Comparison of ENCODE assay signal across 30 cellular contexts in the genomic region with DNA sequence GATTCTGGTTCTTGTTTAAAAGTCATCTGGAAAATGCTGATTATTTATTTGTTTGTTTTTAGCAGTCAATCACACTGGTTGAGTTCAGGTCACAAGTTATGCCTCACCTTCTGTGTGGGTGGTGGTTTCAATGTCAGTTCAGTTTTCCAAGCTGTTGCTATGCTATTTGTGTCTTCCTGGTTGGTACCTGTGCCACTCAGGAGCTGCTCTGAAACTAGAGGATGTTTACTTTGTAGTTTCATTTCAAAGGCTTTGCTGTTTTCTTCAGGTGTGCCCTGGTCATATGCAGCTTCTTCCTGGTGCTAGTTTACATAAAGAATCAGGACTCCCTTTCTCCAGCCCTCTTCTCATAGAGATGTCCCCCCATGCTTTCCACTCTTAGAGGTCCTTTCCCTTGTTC.
"Had no signal": no experiment of that assay in that cellular context is flagged by ENCODE, and none has a peak within 500 bp of the region (broad histone marks: within the 10 kb centered on the region; RNA-seq: fewer than 3 reads in every experiment).

No MANE protein-coding gene starts in this region.

- H3K27ac ChIP-seq: esophagus muscularis mucosa, foreskin keratinocyte, gastroesophageal sphincter, heart left ventricle, hepatocyte, lower lobe of right lung, neural progenitor cell, prostate gland, right atrium auricular region, testis, tibial artery had no signal

- H3K4me3 ChIP-seq: esophagus muscularis mucosa, gastroesophageal sphincter, heart left ventricle, hepatocyte, lower lobe of right lung, neural progenitor cell, prostate gland, right atrium auricular region, smooth muscle cell, testis, tibial artery had no signal

- H3K4me3 Mint-ChIP-seq: effector memory CD8-positive, alpha-beta T cell; memory B cell; mesothelial cell of epicardium; naive thymus-derived CD4-positive, alpha-beta T cell; nephron; neural progenitor cell; stimulated activated memory B cell treated with anti-CD40 and anti-IgM and Interleukin-4, amounts not matched to agents 10 μg/mL and 1 μg/mL and 100 μg/mL, for 72 hours; type B pancreatic cell had no signal

- H3K27ac Mint-ChIP-seq: memory B cell; mesothelial cell of epicardium; naive thymus-derived CD4-positive, alpha-beta T cell; nephron; neural progenitor cell; stimulated activated memory B cell treated with anti-CD40 and anti-IgM and Interleukin-4, amounts not matched to agents 10 μg/mL and 1 μg/mL and 100 μg/mL, for 72 hours; type B pancreatic cell had no signal

- H3K4me2 ChIP-seq: hepatocyte, neural progenitor cell, smooth muscle cell had no signal

- H3K9ac ChIP-seq: neural progenitor cell had no signal

- H2AFZ ChIP-seq: hepatocyte, neural progenitor cell had no signal

- H3K9me3 Mint-ChIP-seq: effector memory CD8-positive, alpha-beta T cell; type B pancreatic cell had no signal

- H3K9me3 ChIP-seq: lower lobe of right lung, prostate gland, testis, tibial artery had no signal

- H3K27me3 ChIP-seq: hepatocyte, right atrium auricular region, testis, tibial artery had no signal

- DNase-seq: cortex of kidney; effector memory CD8-positive, alpha-beta T cell; foreskin keratinocyte; heart left ventricle; kidney; left cardiac atrium; left ventricle myocardium superior; lower lobe of right lung; naive thymus-derived CD4-positive, alpha-beta T cell; nucleus accumbens; stimulated activated CD4-positive, alpha-beta T cell treated with anti-CD3 and anti-CD28 coated beads, Interleukin-12 subunit alpha, Interleukin-12 subunit beta, amount 100 ng/mL, for 4 hours; stimulated activated CD4-positive, alpha-beta T cell treated with anti-CD3 and anti-CD28 coated beads, Interleukin-2, amount 100 ng/mL, for 24 hours; stimulated activated CD4-positive, alpha-beta T cell treated with anti-CD3 and anti-CD28 coated beads, Interleukin-4, amount 100 ng/mL, for 4 hours; stimulated activated naive CD8-positive, alpha-beta T cell treated with anti-CD3 and anti-CD28 coated beads, Interleukin-15, Interleukin-2, amounts not matched to agents 100 U/mL and 50 U/mL, for 24 hours; substantia nigra; testis; tibial artery had no signal

- H3K36me3 Mint-ChIP-seq: mesothelial cell of epicardium; neural progenitor cell; stimulated activated memory B cell treated with anti-CD40 and anti-IgM and Interleukin-4, amounts not matched to agents 10 μg/mL and 1 μg/mL and 100 μg/mL, for 72 hours; type B pancreatic cell had no signal

- ATAC-seq: effector memory CD8-positive, alpha-beta T cell; foreskin keratinocyte; gastroesophageal sphincter; heart left ventricle; left cardiac atrium; left ventricle myocardium superior; lower lobe of right lung; naive thymus-derived CD4-positive, alpha-beta T cell; sciatic nerve; stimulated activated memory B cell treated with anti-CD40 and anti-IgM and Interleukin-4, amounts not matched to agents 10 μg/mL and 1 μg/mL and 100 μg/mL, for 72 hours; stimulated activated naive CD8-positive, alpha-beta T cell treated with anti-CD3 and anti-CD28 coated beads, Interleukin-15, Interleukin-2, amounts not matched to agents 100 U/mL and 50 U/mL, for 24 hours had no signal

- H3K36me3 ChIP-seq: esophagus muscularis mucosa, gastroesophageal sphincter, heart left ventricle, lower lobe of right lung, neural progenitor cell, prostate gland, right atrium auricular region, tibial artery had no signal

- H3K79me2 ChIP-seq: hepatocyte had no signal

- H3K4me1 ChIP-seq: esophagus muscularis mucosa, foreskin keratinocyte, gastroesophageal sphincter, heart left ventricle, lower lobe of right lung, neural progenitor cell, prostate gland, right atrium auricular region, testis, tibial artery had no signal

- H3K4me1 Mint-ChIP-seq: memory B cell; naive thymus-derived CD4-positive, alpha-beta T cell; nephron; stimulated activated memory B cell treated with anti-CD40 and anti-IgM and Interleukin-4, amounts not matched to agents 10 μg/mL and 1 μg/mL and 100 μg/mL, for 72 hours had no signal
